8 cellular contexts compared by ENCODE assay signal in genomic region chr10:87083576-87084290, GRCh38. TPM values are rescaled to one million over a fixed set of nuclear protein-coding genes. Genes with fewer than 3 reads are reported as not detected.
DNase-seq lines count a peak whose midpoint lies in the region; ATAC-seq and TF ChIP-seq lines count a peak whose summit lies in the region.
"Not testable (repeated sequence)": the region's sequence is repeated elsewhere in the genome, so short reads cannot be mapped to it uniquely, and the experiment has no call there.

No MANE protein-coding gene starts in this region.

- H3K27ac Mint-ChIP-seq in activated naive CD8-positive, alpha-beta T cell treated with anti-CD3 and anti-CD28 coated beads for 36 hours = peak overlapping the region; percentile 80
- H3K27ac Mint-ChIP-seq in effector memory CD8-positive, alpha-beta T cell = peak overlapping the region; percentile 97 to 99

- ATAC-seq in GM21381 (IDR thresholded peaks at IDR 0.05; ENCODE audit: unreplicated experiment) (peak; percentile 37), HG03280 (IDR thresholded peaks at IDR 0.05; ENCODE audit: unreplicated experiment) (peak; percentile 37), left lobe of liver (peak; percentile 58)
- ATAC-seq in effector memory CD8-positive, alpha-beta T cell (replicated peaks) = peak; percentile 83

- H3K36me3 Mint-ChIP-seq in activated naive CD8-positive, alpha-beta T cell treated with anti-CD3 and anti-CD28 coated beads for 36 hours = peaks cover 54% of the 10 kb centered on the region
- H3K36me3 Mint-ChIP-seq in effector memory CD8-positive, alpha-beta T cell (ENCODE audit: insufficient read depth) = peaks cover 35% of the 10 kb centered on the region

- DNase-seq in A673 (ENCODE audit: low spot score) (peak; percentile 58), T follicular helper cell (ENCODE audit: low read depth) (peak; percentile 17)
- DNase-seq in activated naive CD8-positive, alpha-beta T cell treated with anti-CD3 and anti-CD28 coated beads for 36 hours; left lobe of liver (ENCODE audit: low spot score): not testable (repeated sequence)
- peak; percentile 17 to 20 (median 18) for DNase-seq in effector memory CD8-positive, alpha-beta T cell

- not testable (repeated sequence) for H3K4me3 ChIP-seq in A673 (ENCODE audit: low read depth, low read length, poor library complexity, severe bottlenecking)
- peak overlapping the region; percentile 43 for H3K4me3 ChIP-seq in skeletal muscle satellite cell (ENCODE audit: low read length)

- H3K9ac ChIP-seq in skeletal muscle satellite cell (ENCODE audit: low read depth, low read length) = peak overlapping the region; percentile 83

- CTCF ChIA-PET in A673 (lab: Charles Lee) = not testable (repeated sequence)

- not testable (repeated sequence) for H3K27me3 Mint-ChIP-seq in activated naive CD8-positive, alpha-beta T cell treated with anti-CD3 and anti-CD28 coated beads for 36 hours; effector memory CD8-positive, alpha-beta T cell

- not testable (repeated sequence) for H3K36me3 ChIP-seq in A673 (ENCODE audit: insufficient read depth, low read length, poor library complexity, severe bottlenecking); skeletal muscle satellite cell (ENCODE audit: insufficient read depth, low read length)

- peak overlapping the region; percentile 69 for H3K4me2 ChIP-seq in skeletal muscle satellite cell (ENCODE audit: low read length)

- H3K4me3 Mint-ChIP-seq in activated naive CD8-positive, alpha-beta T cell treated with anti-CD3 and anti-CD28 coated beads for 36 hours = peak overlapping the region; percentile 14
- H3K4me3 Mint-ChIP-seq in effector memory CD8-positive, alpha-beta T cell = peak overlapping the region; percentile 43 to 59

- intact Hi-C loops in A673 (cut with micrococcal nuclease; ENCODE audit: unreplicated experiment) = not testable (repeated sequence)

- H3K4me1 Mint-ChIP-seq in activated naive CD8-positive, alpha-beta T cell treated with anti-CD3 and anti-CD28 coated beads for 36 hours = peaks cover 60% of the 10 kb centered on the region
- peaks cover 43 to 57% of the 10 kb centered on the region in 2 donors for H3K4me1 Mint-ChIP-seq in effector memory CD8-positive, alpha-beta T cell (ENCODE audit: low read depth in 2 of 2)

- not testable (repeated sequence) for TF ChIP-seq CTCF in A673 (conservative IDR thresholded peaks at IDR 0.05; ENCODE audit: low read depth, low read length)

- H3K27me3 ChIP-seq in A673 (replicated peaks; ENCODE audit: insufficient read depth, low read depth, low read length, poor library complexity); skeletal muscle satellite cell (ENCODE audit: control insufficient read depth, insufficient read depth, low read length): not testable (repeated sequence)

- POLR2A ChIA-PET in A673 (lab: Charles Lee; ENCODE audit: low non-redundant PET) = not testable (repeated sequence)

- H3K9me3 Mint-ChIP-seq in activated naive CD8-positive, alpha-beta T cell treated with anti-CD3 and anti-CD28 coated beads for 36 hours; effector memory CD8-positive, alpha-beta T cell: not testable (repeated sequence)

- H3K27ac ChIP-seq in A673 (ENCODE audit: low read depth, low read length, poor library complexity, severe bottlenecking) = peak overlapping the region; percentile 59

- not testable (repeated sequence) for BruUV-seq in A673 (replicated peaks; lab: Mats Ljungman, UMichigan)

- H3K9me3 ChIP-seq in A673 (ENCODE audit: low read depth, low read length, poor library complexity, severe bottlenecking); skeletal muscle satellite cell (replicated peaks; ENCODE audit: low read length): not testable (repeated sequence)

- H3K4me1 ChIP-seq in A673 (ENCODE audit: insufficient read depth, low read length, poor library complexity, severe bottlenecking) = peaks cover 31% of the 10 kb centered on the region
- peaks cover 37% of the 10 kb centered on the region for H3K4me1 ChIP-seq in skeletal muscle satellite cell (ENCODE audit: control insufficient read depth, insufficient read depth, low read length)

RNA-seq across cellular contexts. Expression of gene GLUD1, which starts 10.9 kb away (rescaled TPM):
- total RNA-seq in A673 (2021) (140 and 142 TPM in 2 replicates), left lobe of liver (524 TPM)
- total RNA-seq in activated naive CD8-positive, alpha-beta T cell treated with anti-CD3 and anti-CD28 coated beads for 36 hours = 10 to 100 TPM; 89.0 to 91.5 TPM
- 183 and 194 TPM in 2 replicates for total RNA-seq in skeletal muscle satellite cell (2012; rRNA removed)

RNA-seq across cellular contexts. Expression of gene SHLD2, which starts 11.3 kb away (rescaled TPM):
- total RNA-seq in A673 (2021) (33.2 and 36.7 TPM in 2 replicates), left lobe of liver (26.7 TPM)
- total RNA-seq in activated naive CD8-positive, alpha-beta T cell treated with anti-CD3 and anti-CD28 coated beads for 36 hours = 10 to 100 TPM; 41.4 to 42.3 TPM
- total RNA-seq in skeletal muscle satellite cell (2012; rRNA removed) = 28.4 and 29.2 TPM in 2 replicates
